Comparison of ENCODE assay signal across 8 cellular contexts in the genomic region with DNA sequence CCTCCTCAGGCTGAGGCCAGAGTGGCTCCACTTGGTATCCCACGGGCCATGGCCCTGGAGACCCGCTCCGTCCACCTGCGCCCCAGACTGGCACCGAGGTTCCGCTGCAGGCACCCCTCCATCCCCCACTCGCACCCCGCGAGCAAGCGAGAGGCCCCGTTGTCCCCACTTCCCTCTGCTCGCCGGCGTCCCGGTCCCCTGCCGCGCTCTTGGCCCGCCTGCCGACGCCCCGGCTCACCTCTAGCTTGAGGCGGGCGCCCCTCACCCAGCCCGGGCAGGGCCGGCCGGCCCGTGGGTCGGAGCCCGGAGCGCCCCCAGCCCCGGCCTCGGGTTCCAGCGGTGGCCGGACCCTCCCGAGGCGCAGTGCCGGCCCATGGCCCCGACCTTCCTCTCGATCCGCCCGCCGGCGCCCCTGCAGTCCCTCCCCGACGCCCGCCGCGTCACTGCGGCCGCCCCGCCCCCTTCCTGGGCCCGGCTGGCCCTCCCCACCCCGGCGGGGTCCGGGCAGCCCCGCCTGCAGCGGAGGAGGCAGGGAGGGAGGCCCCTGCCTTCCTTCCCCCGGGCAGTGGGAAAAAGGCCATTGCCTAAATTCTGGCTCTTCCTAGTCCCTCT. TPM values are rescaled to one million over a fixed set of nuclear protein-coding genes. Genes with fewer than 3 reads are reported as not detected.
DNase-seq lines count a peak whose midpoint lies in the region; ATAC-seq, FAIRE-seq and TF ChIP-seq lines count a peak whose summit lies in the region.

Gene PITPNM1, minus strand, starts transcription at position 414 of the 612 bp plus-strand sequence. CDS start 1,183 bp downstream, outside the sequence.

- TF ChIP-seq CTCF in GM06990 (IDR thresholded peaks at IDR 0.05; ENCODE audit: insufficient read depth, low read length, poor library complexity, severe bottlenecking) (no peak), MCF 10A (IDR thresholded peaks at IDR 0.05; ENCODE audit: unreplicated experiment) (no peak)

- CTCF ChIA-PET in MCF 10A (lab: Yijun Ruan, JAX), result interaction anchor here (0.5 to 1.0 kb wide), 5 partner anchors 26 to 247 kb away, joined by 3 to 5 read pairs (median 4); partner anchors contain the start of gene RPS6KB2

- H3K36me3 ChIP-seq in GM06990 (ENCODE audit: control insufficient read depth, insufficient read depth, low read length), result peaks cover 23% of the 10 kb centered on the region
- H3K36me3 ChIP-seq in KOPT-K1 (ENCODE audit: insufficient read depth, low read length), result peaks cover 22% of the 10 kb centered on the region
- H3K36me3 ChIP-seq in iPS-20b (ENCODE audit: insufficient read depth, low read depth, low read length), result peaks cover 16% of the 10 kb centered on the region
- peaks cover 0 to 3% of the 10 kb centered on the region in 2 donors for H3K36me3 ChIP-seq in small intestine (ENCODE audit: control insufficient read depth in 2 of 2, insufficient read depth in 2 of 2, low read length in 2 of 2)

- H3K4me3 ChIP-seq in GM06990 (replicated peaks; ENCODE audit: low read depth, low read length), result peak within 1 kb of the TSS; percentile 96
- H3K4me3 ChIP-seq in iPS-20b (ENCODE audit: low read length), result peak within 1 kb of the TSS; percentile 82
- peak within 1 kb of the TSS; percentile 68 to 86 for H3K4me3 ChIP-seq in small intestine (ENCODE audit: low read depth in 1 of 2, low read length in 2 of 2)

- no peaks in the 10 kb centered on the region for H3K27me3 Mint-ChIP-seq in MCF 10A (ENCODE audit: insufficient read depth, unreplicated experiment)

- intact Hi-C loops in MCF 10A (cut with micrococcal nuclease), result loop anchor here (5.0 kb wide), 1 partner anchor 77 kb away; the partner anchor contains the start of gene GSTP1

- H3K9me3 Mint-ChIP-seq in MCF 10A (ENCODE audit: unreplicated experiment), result no peaks in the 10 kb centered on the region

- peaks cover 26% of the 10 kb centered on the region for H3K36me3 Mint-ChIP-seq in MCF 10A (ENCODE audit: insufficient read depth, unreplicated experiment)

- H3K4me1 ChIP-seq in iPS-20b (ENCODE audit: insufficient read depth, low read length) (peaks cover 5% of the 10 kb centered on the region; the same call in 1 of the 2 replicates), small intestine (ENCODE audit: control insufficient read depth in 2 of 2, insufficient read depth in 1 of 2, low read depth in 1 of 2, low read length in 1 of 2) (peaks cover 0 to 8% of the 10 kb centered on the region in 2 donors)

- H3K27ac ChIP-seq in KOPT-K1 (ENCODE audit: low read depth, low read length, poor library complexity, severe bottlenecking) (peak within 1 kb of the TSS; percentile 82), iPS-20b (ENCODE audit: low read length) (no peak within 1 kb of the TSS), small intestine (ENCODE audit: low read depth in 1 of 2, low read length in 1 of 2) (peak within 1 kb of the TSS; percentile 97 to 100)

- H3K9me3 ChIP-seq in KOPT-K1 (ENCODE audit: insufficient read depth, low read length, poor library complexity, severe bottlenecking) (no peaks in the 10 kb centered on the region), iPS-20b (ENCODE audit: insufficient read depth, low read depth, low read length) (no peaks in the 10 kb centered on the region), small intestine (ENCODE audit: control insufficient read depth, low read depth) (no peaks in the 10 kb centered on the region)

- WGBS in small intestine, 3 donors, result 0 to 1% (median 1%) methylated on average over 35 to 58 of the region's 58 CpGs

- peak within 1 kb of the TSS; percentile 87 for H3K27ac Mint-ChIP-seq in MCF 10A (ENCODE audit: low read depth, unreplicated experiment)

- no peaks in the 10 kb centered on the region for H3K27me3 ChIP-seq in GM06990 (replicated peaks; ENCODE audit: control insufficient read depth, insufficient read depth, low read length)
- peaks cover 14% of the 10 kb centered on the region for H3K27me3 ChIP-seq in iPS-20b (ENCODE audit: insufficient read depth, low read length)
- no peaks in the 10 kb centered on the region for H3K27me3 ChIP-seq in small intestine (ENCODE audit: control insufficient read depth in 2 of 2, insufficient read depth in 2 of 2, low read length in 2 of 2)

- peak within 1 kb of the TSS; percentile 92 for H3K4me3 Mint-ChIP-seq in MCF 10A (ENCODE audit: unreplicated experiment)

- H3K4me1 Mint-ChIP-seq in MCF 10A (ENCODE audit: insufficient read depth, unreplicated experiment), result peaks cover 27% of the 10 kb centered on the region

- no peak for FAIRE-seq in small intestine (lab: Jason Lieb, UNC)

- DNase-seq in GM06990 (ENCODE audit: extremely low read depth, insufficient read length) (peak; percentile 80), T1000 (lab: John Stamatoyannopoulos, UW) (peak; percentile 52), MCF 10A (ENCODE audit: unreplicated experiment) (peak; percentile 57), small intestine (peak; percentile 79)

- ATAC-seq in GM19397 (IDR thresholded peaks at IDR 0.05; ENCODE audit: unreplicated experiment) (no peak), HG03442 (IDR thresholded peaks at IDR 0.05; ENCODE audit: unreplicated experiment) (no peak)

- peak within 1 kb of the TSS; percentile 72 for H3K9ac ChIP-seq in iPS-20b (ENCODE audit: low read depth, low read length)

- no TSS peak for BruUV-seq in MCF 10A (replicated peaks; lab: Mats Ljungman, UMichigan)

- POLR2A ChIA-PET in MCF 10A (lab: Yijun Ruan, JAX), result interaction anchor here (0.7 to 2.3 kb wide), 12 partner anchors 16 to 113 kb away, joined by 3 to 22 read pairs (median 4); partner anchors contain the start of genes AIP, CORO1B, GSTP1 and PPP1CA

RNA-seq across cellular contexts. Expression of gene PITPNM1, which starts in this region (rescaled TPM):
- 38.7 and 51.0 TPM in 2 replicates for total RNA-seq in MCF 10A (2022)
- polyA plus RNA-seq in small intestine, result 10 to 100 TPM; 31.2 to 38.0 (median 33.8) TPM
